Comparison of ENCODE assay signal across 33 cellular contexts in the genomic region with DNA sequence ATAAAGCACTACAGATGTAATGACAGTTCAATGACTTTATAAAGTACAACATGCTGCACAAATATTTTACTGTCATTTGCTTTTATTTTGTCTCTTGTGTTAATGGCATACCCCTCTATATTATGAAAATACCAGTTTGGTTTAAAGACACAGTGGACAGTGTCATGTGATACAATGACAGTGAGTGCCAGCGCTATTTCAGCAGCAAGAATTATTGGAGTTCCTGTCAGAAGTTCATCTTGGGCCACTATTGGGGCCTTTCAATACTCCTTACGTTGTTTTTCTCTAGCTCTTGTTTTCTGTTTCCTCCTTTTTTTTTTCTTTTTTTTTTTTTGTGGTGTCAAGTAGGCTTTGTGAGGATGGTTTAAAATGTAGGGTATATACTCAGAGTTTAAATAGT.
"Had no signal": no experiment of that assay in that cellular context is flagged by ENCODE, and none has a peak within 500 bp of the region (broad histone marks: within the 10 kb centered on the region; RNA-seq: fewer than 3 reads in every experiment).

No MANE protein-coding gene starts in this region.

- H3K27me3 ChIP-seq: adrenal gland, ascending aorta, body of pancreas, brain microvascular endothelial cell, breast epithelium, cardiac muscle cell had no signal

- FAIRE-seq: bronchial epithelial cell had no signal

- H3K36me3 ChIP-seq: adrenal gland, ascending aorta, brain microvascular endothelial cell, breast epithelium, cardiac muscle cell had no signal

- H3K27ac ChIP-seq: adrenal gland, ascending aorta, body of pancreas, brain microvascular endothelial cell, breast epithelium, cardiac muscle cell had no signal

- H3K4me1 ChIP-seq: adrenal gland, ascending aorta, body of pancreas, breast epithelium had no signal

- H3K4me3 ChIP-seq: adrenal gland, ascending aorta, body of pancreas, breast epithelium, cardiac muscle cell had no signal

- H3K9me3 ChIP-seq: adrenal gland, ascending aorta, body of pancreas, breast epithelium had no signal

- DNase-seq: activated effector memory CD4-positive, alpha-beta T cell treated with anti-CD3 and anti-CD28 coated beads, Interleukin-2, amount 50 U/mL, for 16 hours; activated effector memory CD4-positive, alpha-beta T cell treated with Interleukin-2 at 50 U/mL for 16 hours; activated gamma-delta T cell; activated gamma-delta T cell treated with Interleukin-2 at 50 U/mL for 16 hours; activated naive CD4-positive, alpha-beta T cell; activated naive CD4-positive, alpha-beta T cell treated with anti-CD3 and anti-CD28 coated beads for 36 hours; activated naive CD4-positive, alpha-beta T cell treated with anti-CD3 and anti-CD28 coated beads, Interleukin-2, amount 10 ng/mL, durations not matched to agents 7 days and 5 days; activated naive CD4-positive, alpha-beta T cell treated with anti-CD3 and anti-CD28 coated beads, Interleukin-2, amount 50 U/mL, for 16 hours; activated naive CD4-positive, alpha-beta T cell treated with Interleukin-2 at 50 U/mL for 16 hours; activated naive CD8-positive, alpha-beta T cell treated with anti-CD3 and anti-CD28 coated beads for 36 hours; activated naive CD8-positive, alpha-beta T cell treated with anti-CD3 and anti-CD28 coated beads, Interleukin-2, amount 10 ng/mL, durations not matched to agents 7 days and 5 days; activated naive CD8-positive, alpha-beta T cell treated with anti-CD3 and anti-CD28 coated beads, Interleukin-2, amount 50 U/mL, for 24 hours; activated T-cell treated with anti-CD3 and anti-CD28 coated beads, Interleukin-2, amount 50 U/mL, for 1 hour; activated T-cell treated with anti-CD3 and anti-CD28 coated beads, Interleukin-2, amount 50 U/mL, for 24 hours; activated T-cell treated with anti-CD3 and anti-CD28 coated beads, Interleukin-2, amount 50 U/mL, for 4 hours; activated T-cell treated with anti-CD3 and anti-CD28 coated beads, Interleukin-2, amount 50 U/mL, for 48 hours; activated T-cell treated with anti-CD3 and anti-CD28 coated beads, Interleukin-2, amount 50 U/mL, for 72 hours; adrenal gland; amniotic stem cell; amygdala; anterior cingulate cortex; aorta; body of pancreas; brain microvascular endothelial cell; caudate nucleus; central memory CD4-positive, alpha-beta T cell; cerebellar nuclear complex had no signal

- ATAC-seq: activated naive CD4-positive, alpha-beta T cell treated with anti-CD3 and anti-CD28 coated beads, Interleukin-2, amount 50 U/mL, for 72 hours; activated naive CD8-positive, alpha-beta T cell treated with anti-CD3 and anti-CD28 coated beads, Interleukin-2, amount 50 U/mL, for 24 hours; activated T-cell treated with anti-CD3 and anti-CD28 coated beads, Interleukin-2, amount 50 U/mL, for 4 hours; activated T-cell treated with anti-CD3 and anti-CD28 coated beads, Interleukin-2, amount 50 U/mL, for 72 hours; activated T-helper 17 cell treated with anti-CD3 and anti-CD28 coated beads, Interleukin-2, amount 50 U/mL, for 72 hours; body of pancreas had no signal
